In genomic region chr2:235500761-235501662, GRCh38 we compare ENCODE assay signal across 11 cellular contexts. TPM values are rescaled to one million over a fixed set of nuclear protein-coding genes. Genes with fewer than 3 reads are reported as not detected.
DNase-seq lines count a peak whose midpoint lies in the region; ATAC-seq, FAIRE-seq and TF ChIP-seq lines count a peak whose summit lies in the region.
"Had no signal": no experiment of that assay in that cellular context is flagged by ENCODE, and none has a peak within 500 bp of the region (broad histone marks: within the 10 kb centered on the region; RNA-seq: fewer than 3 reads in every experiment).

No MANE protein-coding gene starts in this region.

- DNase-seq in Calu3 (peak; percentile 21), HTR-8/SVneo (ENCODE audit: insufficient read length, low spot score) (peak; percentile 68), islet precursor cell (peak; percentile 74), upper lobe of right lung (no peak), GF-D8 (lab: John Stamatoyannopoulos, UW) (no peak)
- peak; percentile 24 for DNase-seq in activated CD8-positive, alpha-beta T cell treated with anti-CD3 and anti-CD28 coated beads, Interleukin-2, amount 10 ng/mL, durations not matched to agents 7 days and 5 days
- DNase-seq in central memory CD4-positive, alpha-beta T cell = no peak
- DNase-seq: NCI-H2081; stimulated activated naive B cell treated with anti-CD40 and anti-IgM and Interleukin-4, amounts not matched to agents 10 μg/mL and 1 μg/mL and 100 μg/mL, for 72 hours had no signal

- FAIRE-seq in HTR-8/SVneo (lab: Jason Lieb, UNC) = no peak

- H3K4me3 ChIP-seq in upper lobe of right lung = no peak overlapping the region

- CTCF ChIA-PET in Calu3 (lab: Charles Lee) = interaction anchor here (1.0 to 2.6 kb wide), 4 partner anchors 10 to 245 kb away, joined by 6 to 11 read pairs (median 8); no protein-coding TSS in a partner anchor
- CTCF ChIA-PET in activated CD8-positive, alpha-beta T cell treated with anti-CD3 and anti-CD28 coated beads, Interleukin-2, amount 10 ng/mL, durations not matched to agents 7 days and 5 days (lab: Charles Lee) = interaction anchor here (1.1 kb wide), 1 partner anchor 17 kb away, joined by 3 read pairs; no protein-coding TSS in a partner anchor

- peak overlapping the region; percentile 31 for H3K27ac Mint-ChIP-seq in Calu3 (ENCODE audit: unreplicated experiment)
- no peak overlapping the region for H3K27ac Mint-ChIP-seq in activated CD8-positive, alpha-beta T cell treated with anti-CD3 and anti-CD28 coated beads, Interleukin-2, amount 10 ng/mL, durations not matched to agents 7 days and 5 days
- H3K27ac Mint-ChIP-seq: activated naive CD4-positive, alpha-beta T cell treated with anti-CD3 and anti-CD28 coated beads, Interleukin-2, amount 50 U/mL, for 24 hours; stimulated activated naive B cell treated with anti-CD40 and anti-IgM and Interleukin-4, amounts not matched to agents 10 μg/mL and 1 μg/mL and 100 μg/mL, for 72 hours had no signal

- H3K4me1 Mint-ChIP-seq in Calu3 (ENCODE audit: low read depth, unreplicated experiment) = peaks cover 55% of the 10 kb centered on the region
- peaks cover 18% of the 10 kb centered on the region for H3K4me1 Mint-ChIP-seq in activated CD8-positive, alpha-beta T cell treated with anti-CD3 and anti-CD28 coated beads, Interleukin-2, amount 10 ng/mL, durations not matched to agents 7 days and 5 days (ENCODE audit: low read depth)

- POLR2A ChIA-PET in activated CD8-positive, alpha-beta T cell treated with anti-CD3 and anti-CD28 coated beads, Interleukin-2, amount 10 ng/mL, durations not matched to agents 7 days and 5 days (lab: Charles Lee) = no interaction called here

- intact Hi-C loops in Calu3 (cut with micrococcal nuclease; ENCODE audit: unreplicated experiment) = loop anchor here (2.0 kb wide), 2 partner anchors 52 to 94 kb away; no protein-coding TSS in a partner anchor
- intact Hi-C loops in upper lobe of right lung (cut with DNase I) = no loop called here

- BruUV-seq in Calu3 (replicated peaks; lab: Mats Ljungman, UMichigan) = no TSS peak

- ATAC-seq in activated CD8-positive, alpha-beta T cell treated with anti-CD3 and anti-CD28 coated beads, Interleukin-2, amount 10 ng/mL, durations not matched to agents 7 days and 5 days = no peak
- ATAC-seq in upper lobe of right lung (no peak), HG02885 (IDR thresholded peaks at IDR 0.05; ENCODE audit: poor library complexity, unreplicated experiment) (no peak)

- H3K4me1 ChIP-seq in upper lobe of right lung = peaks cover 32% of the 10 kb centered on the region

- no peaks in the 10 kb centered on the region for H3K36me3 ChIP-seq in upper lobe of right lung

- H3K9me3 ChIP-seq in upper lobe of right lung = no peaks in the 10 kb centered on the region

- H3K9me3 Mint-ChIP-seq in Calu3 (ENCODE audit: low read depth, unreplicated experiment) = no peaks in the 10 kb centered on the region
- H3K9me3 Mint-ChIP-seq in activated CD8-positive, alpha-beta T cell treated with anti-CD3 and anti-CD28 coated beads, Interleukin-2, amount 10 ng/mL, durations not matched to agents 7 days and 5 days (ENCODE audit: insufficient read depth) = no peaks in the 10 kb centered on the region
- H3K9me3 Mint-ChIP-seq: activated naive CD4-positive, alpha-beta T cell treated with anti-CD3 and anti-CD28 coated beads, Interleukin-2, amount 50 U/mL, for 24 hours; stimulated activated naive B cell treated with anti-CD40 and anti-IgM and Interleukin-4, amounts not matched to agents 10 μg/mL and 1 μg/mL and 100 μg/mL, for 72 hours had no signal

- peaks cover 12% of the 10 kb centered on the region for H3K36me3 Mint-ChIP-seq in Calu3 (ENCODE audit: insufficient read depth, unreplicated experiment)
- H3K36me3 Mint-ChIP-seq in activated CD8-positive, alpha-beta T cell treated with anti-CD3 and anti-CD28 coated beads, Interleukin-2, amount 10 ng/mL, durations not matched to agents 7 days and 5 days (ENCODE audit: low read depth) = no peaks in the 10 kb centered on the region
- H3K36me3 Mint-ChIP-seq: activated naive CD4-positive, alpha-beta T cell treated with anti-CD3 and anti-CD28 coated beads, Interleukin-2, amount 50 U/mL, for 24 hours; stimulated activated naive B cell treated with anti-CD40 and anti-IgM and Interleukin-4, amounts not matched to agents 10 μg/mL and 1 μg/mL and 100 μg/mL, for 72 hours had no signal

- no peaks in the 10 kb centered on the region for H3K27me3 Mint-ChIP-seq in Calu3 (ENCODE audit: unreplicated experiment)
- H3K27me3 Mint-ChIP-seq in activated CD8-positive, alpha-beta T cell treated with anti-CD3 and anti-CD28 coated beads, Interleukin-2, amount 10 ng/mL, durations not matched to agents 7 days and 5 days (ENCODE audit: low read depth) = peaks cover 38% of the 10 kb centered on the region

- H3K27me3 ChIP-seq in upper lobe of right lung = no peaks in the 10 kb centered on the region

- TF ChIP-seq CTCF in Calu3 (IDR thresholded peaks at IDR 0.05; ENCODE audit: unreplicated experiment) = no peak
- no peak for TF ChIP-seq CTCF in upper lobe of right lung (IDR thresholded peaks at IDR 0.05)

- H3K4me3 Mint-ChIP-seq in Calu3 (ENCODE audit: low read depth, unreplicated experiment) = peak overlapping the region; percentile 48
- peak overlapping the region; percentile 13 for H3K4me3 Mint-ChIP-seq in activated CD8-positive, alpha-beta T cell treated with anti-CD3 and anti-CD28 coated beads, Interleukin-2, amount 10 ng/mL, durations not matched to agents 7 days and 5 days
- H3K4me3 Mint-ChIP-seq: activated naive CD4-positive, alpha-beta T cell treated with anti-CD3 and anti-CD28 coated beads, Interleukin-2, amount 50 U/mL, for 24 hours; stimulated activated naive B cell treated with anti-CD40 and anti-IgM and Interleukin-4, amounts not matched to agents 10 μg/mL and 1 μg/mL and 100 μg/mL, for 72 hours had no signal

- H3K27ac ChIP-seq in upper lobe of right lung = no peak overlapping the region

RNA-seq across cellular contexts. Expression of gene AGAP1, which starts 7.2 kb away (rescaled TPM):
- total RNA-seq in Calu3 (2022) = 56.4 and 63.8 TPM in 2 replicates
- 1 to 10 TPM in 1 of 2 experiments, under 1 TPM in 1; 0.82 to 1.3 TPM for total RNA-seq in activated CD8-positive, alpha-beta T cell treated with anti-CD3 and anti-CD28 coated beads, Interleukin-2, amount 10 ng/mL, durations not matched to agents 7 days and 5 days
- 33.4 TPM for total RNA-seq in upper lobe of right lung

Comparison
In these comparisons a context has a peak if more than half of its experiments do, and no peak if none do; other contexts are left out.
1. DNase-seq: peak in Calu3 (single experiment), HTR-8/SVneo (single experiment), activated CD8-positive, alpha-beta T cell treated with anti-CD3 and anti-CD28 coated beads, Interleukin-2, amount 10 ng/mL, durations not matched to agents 7 days and 5 days (single experiment) and islet precursor cell (single experiment); none in upper lobe of right lung (single experiment), central memory CD4-positive, alpha-beta T cell (single experiment) and GF-D8 (single experiment).
2. RNA of gene AGAP1, which starts 7.2 kb away (total RNA-seq): 56.4 to 63.8 TPM in Calu3 and 33.4 TPM in upper lobe of right lung (single experiment); 0.82 to 1.3 TPM in activated CD8-positive, alpha-beta T cell treated with anti-CD3 and anti-CD28 coated beads, Interleukin-2, amount 10 ng/mL, durations not matched to agents 7 days and 5 days; every median in the first group is over 10 times any median in the second.